ENCODE assay signal across 24 cellular contexts in the genomic region with DNA sequence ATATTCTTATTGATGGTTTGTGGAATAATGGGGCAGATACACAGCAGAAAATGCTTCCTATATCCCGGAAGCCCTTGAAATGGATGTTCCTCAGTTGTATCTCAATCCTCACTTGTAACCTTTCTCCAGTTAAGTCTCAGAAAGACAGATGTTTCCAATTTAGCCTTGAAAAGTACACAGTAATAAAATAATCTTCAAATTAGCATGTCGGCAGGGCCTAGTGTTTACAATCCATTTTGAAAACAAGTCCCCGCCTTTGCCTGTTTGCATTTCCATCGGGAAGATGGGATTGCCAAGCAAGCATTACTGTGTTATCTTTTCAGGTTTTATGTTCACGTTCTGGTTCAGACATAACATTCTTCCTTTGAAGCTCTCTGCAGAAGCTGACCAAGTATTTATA. TPM values are rescaled to one million over a fixed set of nuclear protein-coding genes. Genes with fewer than 3 reads are reported as not detected.
DNase-seq lines count a peak whose midpoint lies in the region; ATAC-seq and TF ChIP-seq lines count a peak whose summit lies in the region.
"Had no signal": no experiment of that assay in that cellular context is flagged by ENCODE, and none has a peak within 500 bp of the region (broad histone marks: within the 10 kb centered on the region; RNA-seq: fewer than 3 reads in every experiment).

No MANE protein-coding gene starts in this region.

- no peaks in the 10 kb centered on the region for H3K36me3 ChIP-seq in osteoblast (ENCODE audit: insufficient read depth, low read length)

- peaks cover 14% of the 10 kb centered on the region for H3K4me1 ChIP-seq in osteoblast (ENCODE audit: insufficient read depth, low read length)
- H3K4me1 ChIP-seq: Caco-2 had no signal

- H3K4me3 ChIP-seq in osteoblast (ENCODE audit: insufficient read depth, low read length), result no peak overlapping the region
- H3K4me3 ChIP-seq: GM12878, GM23338, PC-9 had no signal

- H3K27ac ChIP-seq in osteoblast (ENCODE audit: low read depth, low read length), result no peak overlapping the region
- H3K27ac ChIP-seq: PC-9 had no signal

- TF ChIP-seq CTCF in osteoblast (IDR thresholded peaks at IDR 0.05; ENCODE audit: extremely low read depth, low read depth, low read length), result no peak

- no peaks in the 10 kb centered on the region for H3K9me3 ChIP-seq in osteoblast (ENCODE audit: low read depth, low read length)
- H3K9me3 ChIP-seq: Caco-2, SK-N-SH had no signal

- H2AFZ ChIP-seq in osteoblast (ENCODE audit: low read length), result no peak overlapping the region
- H2AFZ ChIP-seq: PC-9 had no signal

- H4K20me1 ChIP-seq in osteoblast (ENCODE audit: insufficient read depth, low read length), result no peaks in the 10 kb centered on the region

- H3K27me3 ChIP-seq in osteoblast (ENCODE audit: insufficient read depth, low read length), result no peaks in the 10 kb centered on the region

- peak; percentile 50 for DNase-seq in NCI-H748 (lab: John Stamatoyannopoulos, UW; ENCODE audit: unreplicated experiment)
- DNase-seq in SK-N-DZ (ENCODE audit: low spot score), result peak; percentile 47
- peak; percentile 44 for DNase-seq in fibroblast of gingiva (ENCODE audit: low read depth)
- peak; percentile 49 for DNase-seq in osteoblast (ENCODE audit: insufficient read length, low spot score, missing footprints)
- DNase-seq in stimulated activated CD4-positive, alpha-beta T cell treated with anti-CD3 and anti-CD28 coated beads, Interleukin-2, amount 100 ng/mL, for 48 hours, result no peak
- no peak for DNase-seq in NCI-H345 (lab: John Stamatoyannopoulos, UW)
- no peak for DNase-seq in HCEC 1CT
- DNase-seq: C1 segment of cervical spinal cord; Caco-2; CD8-positive, alpha-beta T cell; HFFc6; KG1; MM.1S; NCI-H2029; NCI-H2227 treated with DMSO at 0.1 percent for 48 hours; NCI-H524; PC-9; RPMI8226; SHP77; SK-N-SH; SW 1271 had no signal

- H3K4me2 ChIP-seq in osteoblast (ENCODE audit: insufficient read depth, low read length), result no peak overlapping the region
- H3K4me2 ChIP-seq: GM23338, PC-9, SK-N-SH had no signal

- no peak for ATAC-seq in HG02884 (IDR thresholded peaks at IDR 0.05; ENCODE audit: unreplicated experiment)
- ATAC-seq: CD8-positive, alpha-beta T cell; GM12878 had no signal

- no peaks in the 10 kb centered on the region for H3K79me2 ChIP-seq in osteoblast (ENCODE audit: insufficient read depth, low read length)

RNA-seq across cellular contexts. Expression of a gene that starts 41.5 kb away (rescaled TPM):
- polyA plus RNA-seq in SK-N-DZ (2014; cell fraction: cytosol; rRNA removed), result 12.5 and 18.0 TPM in 2 replicates
- 20.2 and 22.6 TPM in 2 replicates for polyA plus RNA-seq in SK-N-DZ (2014; cell fraction: nucleus; rRNA removed)
- total RNA-seq in osteoblast, result 15.9 and 19.7 TPM in 2 replicates

Comparison
In these comparisons a context has a peak if more than half of its experiments do, and no peak if none do; other contexts are left out.
1. DNase-seq: peak in NCI-H748 (single experiment), SK-N-DZ (single experiment), fibroblast of gingiva (single experiment) and osteoblast (single experiment); none in stimulated activated CD4-positive, alpha-beta T cell treated with anti-CD3 and anti-CD28 coated beads, Interleukin-2, amount 100 ng/mL, for 48 hours (0 of 2), NCI-H345 (single experiment) and HCEC 1CT (single experiment).